In genomic region chr11:65026810-65027209, GRCh38 we compare ENCODE assay signal across 1 cellular context.
TF ChIP-seq lines count a peak whose summit lies in the region.

No MANE protein-coding gene starts in this region.

TF ChIP-seq in H1, 55 proteins besides CTCF, POLR2A, EP300 and RAD21:
- TF ChIP-seq ATF3 (IDR thresholded peaks at IDR 0.05; ENCODE audit: insufficient read depth, low read depth, low read length) (no peak), CREB1 (IDR thresholded peaks at IDR 0.05) (no peak)
